14 cellular contexts compared by ENCODE assay signal in genomic region chr3:159787794-159788205, GRCh38. TPM values are rescaled to one million over a fixed set of nuclear protein-coding genes. Genes with fewer than 3 reads are reported as not detected.
DNase-seq lines count a peak whose midpoint lies in the region; ATAC-seq and TF ChIP-seq lines count a peak whose summit lies in the region.
"Had no signal": no experiment of that assay in that cellular context is flagged by ENCODE, and none has a peak within 500 bp of the region (broad histone marks: within the 10 kb centered on the region; RNA-seq: fewer than 3 reads in every experiment).

No MANE protein-coding gene starts in this region.

- no peak overlapping the region for H3K18ac ChIP-seq in H9 (ENCODE audit: insufficient read length, low read depth, low read length)

- no peak overlapping the region for H4K8ac ChIP-seq in H9 (replicated peaks; ENCODE audit: insufficient read length, low read depth, low read length)

- H3K27ac ChIP-seq in SK-N-SH (ENCODE audit: low read depth in 2 of 2, low read length in 1 of 2) (peak overlapping the region in 1 of 2 experiments; percentile 41; a peak in 1 of 4 replicates), osteoblast (ENCODE audit: low read depth, low read length) (peak overlapping the region; percentile 76), H9 (ENCODE audit: insufficient read length, low read depth, low read length) (no peak overlapping the region)
- no peak overlapping the region for H3K27ac ChIP-seq in CD8-positive, alpha-beta memory T cell (ENCODE audit: low read depth, low read length)
- H3K27ac ChIP-seq: suprapubic skin had no signal

- H3K9ac ChIP-seq in SK-N-SH (no peak overlapping the region), H9 (ENCODE audit: extremely low read depth, insufficient read length, low read length) (no peak overlapping the region)

- H3K4me1 ChIP-seq in SK-N-SH (ENCODE audit: control insufficient read depth in 1 of 2, insufficient read depth in 2 of 2, low read depth in 1 of 2, low read length in 1 of 2) (peaks cover 14 to 39% of the 10 kb centered on the region in 2 experiments), osteoblast (ENCODE audit: insufficient read depth, low read length) (peaks cover 41% of the 10 kb centered on the region), H9 (ENCODE audit: insufficient read depth, low read length) (no peaks in the 10 kb centered on the region)
- no peaks in the 10 kb centered on the region for H3K4me1 ChIP-seq in CD8-positive, alpha-beta memory T cell (ENCODE audit: insufficient read depth, low read length)

- DNase-seq in ELR (ENCODE audit: low read depth) (peak; percentile 47), SK-N-SH (no peak), fibroblast of pulmonary artery (ENCODE audit: low read depth) (peak; percentile 74), osteoblast (ENCODE audit: insufficient read length, low spot score, missing footprints) (no peak), H9 (no peak)
- DNase-seq in stimulated activated CD4-positive, alpha-beta T cell treated with anti-CD3 and anti-CD28 coated beads, Interleukin-4, amount 100 ng/mL, for 4 hours: no peak
- DNase-seq in CD8-positive, alpha-beta memory T cell: no peak
- DNase-seq in activated T-cell treated with anti-CD3 and anti-CD28 coated beads, Interleukin-2, amount 50 U/mL, for 72 hours: no peak
- DNase-seq: activated T-cell treated with anti-CD3 and anti-CD28 coated beads, Interleukin-2, amount 50 U/mL, for 1 hour; DMS79 treated with DMSO at 0.1 percent for 48 hours; left cardiac atrium; NCI-H524 had no signal

- no peak for TF ChIP-seq EP300 in SK-N-SH (IDR thresholded peaks at IDR 0.05; ENCODE audit: borderline replicate concordance in 1 of 2, low read depth in 1 of 2, low read length in 1 of 2)

- H3K4me1 Mint-ChIP-seq in CD8-positive, alpha-beta memory T cell: no peaks in the 10 kb centered on the region
- peaks cover 37 to 40% of the 10 kb centered on the region in 2 experiments for H3K4me1 Mint-ChIP-seq in H9
- no peaks in the 10 kb centered on the region for H3K4me1 Mint-ChIP-seq in activated T-cell treated with anti-CD3 and anti-CD28 coated beads, Interleukin-2, amount 50 U/mL, for 72 hours (ENCODE audit: low read depth)

- H3K27me3 Mint-ChIP-seq in CD8-positive, alpha-beta memory T cell: peaks cover 1 to 7% of the 10 kb centered on the region in 2 donors
- no peaks in the 10 kb centered on the region; the same call in 1 of the 2 replicates for H3K27me3 Mint-ChIP-seq in H9 (ENCODE audit: low read depth)
- peaks cover 14% of the 10 kb centered on the region for H3K27me3 Mint-ChIP-seq in activated T-cell treated with anti-CD3 and anti-CD28 coated beads, Interleukin-2, amount 50 U/mL, for 72 hours (ENCODE audit: low read depth)

- H4K91ac ChIP-seq in H9 (ENCODE audit: insufficient read length, low read depth, low read length): no peak overlapping the region

- H2AFZ ChIP-seq in SK-N-SH (ENCODE audit: low read depth) (no peak overlapping the region), osteoblast (ENCODE audit: low read length) (no peak overlapping the region), H9 (ENCODE audit: low read length) (no peak overlapping the region)

- H2BK15ac ChIP-seq in H9 (ENCODE audit: low read depth, low read length): no peak overlapping the region

- H3K56ac ChIP-seq in H9 (ENCODE audit: insufficient read length, low read depth, low read length): no peak overlapping the region

- no peak overlapping the region for H2BK20ac ChIP-seq in H9 (ENCODE audit: low read depth, low read length, poor library complexity, severe bottlenecking)

- H3K9me3 Mint-ChIP-seq in CD8-positive, alpha-beta memory T cell: no peaks in the 10 kb centered on the region
- H3K9me3 Mint-ChIP-seq in H9: no peaks in the 10 kb centered on the region
- no peaks in the 10 kb centered on the region for H3K9me3 Mint-ChIP-seq in activated T-cell treated with anti-CD3 and anti-CD28 coated beads, Interleukin-2, amount 50 U/mL, for 72 hours

- no peak for TF ChIP-seq RAD21 in SK-N-SH (IDR thresholded peaks at IDR 0.05; ENCODE audit: low read length)

- H3K4me3 ChIP-seq in SK-N-SH (ENCODE audit: low read depth in 2 of 2, low read length in 1 of 2) (no peak overlapping the region), fibroblast of pulmonary artery (replicated peaks; ENCODE audit: low read depth, low read length) (no peak overlapping the region), osteoblast (ENCODE audit: insufficient read depth, low read length) (no peak overlapping the region)
- no peak overlapping the region for H3K4me3 ChIP-seq in CD8-positive, alpha-beta memory T cell (ENCODE audit: low read length)
- H3K4me3 ChIP-seq: K562, suprapubic skin had no signal

- H2BK12ac ChIP-seq in H9 (ENCODE audit: insufficient read length, low read depth, low read length): no peak overlapping the region

- H3K79me2 ChIP-seq in SK-N-SH (ENCODE audit: insufficient read depth): peaks cover 98% of the 10 kb centered on the region
- peaks cover 98% of the 10 kb centered on the region for H3K79me2 ChIP-seq in osteoblast (ENCODE audit: insufficient read depth, low read length)
- no peaks in the 10 kb centered on the region for H3K79me2 ChIP-seq in H9 (ENCODE audit: insufficient read depth, low read length)

- CTCF ChIA-PET in SK-N-SH (lab: Yijun Ruan, JAX): interaction anchor here (0.9 to 1.9 kb wide), 3 partner anchors 17 to 21 kb away, joined by 3 to 5 read pairs (median 5); no protein-coding TSS in a partner anchor
- CTCF ChIA-PET in CD8-positive, alpha-beta memory T cell (lab: Charles Lee): no interaction called here

- H3K79me1 ChIP-seq in H9 (ENCODE audit: insufficient read depth, low read depth, low read length, poor library complexity, severe bottlenecking): no peaks in the 10 kb centered on the region

- no peak overlapping the region for H2BK120ac ChIP-seq in H9 (ENCODE audit: low read depth, low read length, poor library complexity, severe bottlenecking)

- H3K23ac ChIP-seq in H9 (ENCODE audit: insufficient read length, low read depth, low read length): no peak overlapping the region

- H3K27ac Mint-ChIP-seq in CD8-positive, alpha-beta memory T cell: no peak overlapping the region
- H3K27ac Mint-ChIP-seq in H9: peak overlapping the region in 1 of 3 experiments; percentile 28; a peak in 1 of 7 replicates
- no peak overlapping the region for H3K27ac Mint-ChIP-seq in activated T-cell treated with anti-CD3 and anti-CD28 coated beads, Interleukin-2, amount 50 U/mL, for 72 hours

- no peak overlapping the region for H4K5ac ChIP-seq in H9 (ENCODE audit: insufficient read length, low read depth, low read length)

- ATAC-seq in activated T-cell treated with anti-CD3 and anti-CD28 coated beads, Interleukin-2, amount 50 U/mL, for 72 hours (replicated peaks in 1 of 2): no peak
- ATAC-seq: K562 had no signal

- 83% methylated on average over 5 of the region's 5 CpGs for WGBS in SK-N-SH (ENCODE audit: low lambda C conversion rate)
- WGBS in H9 (ENCODE audit: extremely low coverage, insufficient read length, low lambda C conversion rate): no CpG with 5 or more reads among the region's 5 CpGs

- no peak for TF ChIP-seq CTCF in SK-N-SH (IDR thresholded peaks at IDR 0.05)
- TF ChIP-seq CTCF in fibroblast of pulmonary artery (IDR thresholded peaks at IDR 0.05; ENCODE audit: low read length, missing control alignments): no peak
- TF ChIP-seq CTCF in osteoblast (IDR thresholded peaks at IDR 0.05; ENCODE audit: extremely low read depth, low read depth, low read length): no peak
- TF ChIP-seq CTCF in H9 (conservative IDR thresholded peaks at IDR 0.05): no peak

- no peak overlapping the region for H3K4me3 Mint-ChIP-seq in CD8-positive, alpha-beta memory T cell
- no peak overlapping the region for H3K4me3 Mint-ChIP-seq in H9
- H3K4me3 Mint-ChIP-seq in activated T-cell treated with anti-CD3 and anti-CD28 coated beads, Interleukin-2, amount 50 U/mL, for 72 hours: no peak overlapping the region

- H3K9me2 ChIP-seq in SK-N-SH: no peaks in the 10 kb centered on the region

- peaks cover 13% of the 10 kb centered on the region for H3F3A ChIP-seq in SK-N-SH (replicated peaks; ENCODE audit: insufficient read depth)

- POLR2A ChIA-PET in SK-N-SH (lab: Yijun Ruan, JAX): no interaction called here
- POLR2A ChIA-PET in CD8-positive, alpha-beta memory T cell (lab: Charles Lee): no interaction called here

- H2BK5ac ChIP-seq in H9 (ENCODE audit: insufficient read length, low read length): no peak overlapping the region

- H3K4me2 ChIP-seq in SK-N-SH (peak overlapping the region; percentile 58; the same call in 1 of the 2 replicates), osteoblast (ENCODE audit: insufficient read depth, low read length) (peak overlapping the region; percentile 39), H9 (ENCODE audit: insufficient read depth, insufficient read length, low read length) (no peak overlapping the region)

- H3K23me2 ChIP-seq in H9 (ENCODE audit: insufficient read length, low read depth, low read length, poor library complexity, severe bottlenecking): no peaks in the 10 kb centered on the region

- H4K20me1 ChIP-seq in SK-N-SH (ENCODE audit: insufficient read depth): peaks cover 3% of the 10 kb centered on the region; the same call in 1 of the 2 replicates
- peaks cover 14% of the 10 kb centered on the region for H4K20me1 ChIP-seq in osteoblast (ENCODE audit: insufficient read depth, low read length)
- H4K20me1 ChIP-seq in H9 (ENCODE audit: control insufficient read depth, insufficient read depth, insufficient read length): no peaks in the 10 kb centered on the region

- H3K4ac ChIP-seq in H9 (ENCODE audit: low read depth, low read length): no peak overlapping the region

- H2AK5ac ChIP-seq in H9 (ENCODE audit: insufficient read length, low read length): no peak overlapping the region

- H3K36me3 Mint-ChIP-seq in CD8-positive, alpha-beta memory T cell: no peaks in the 10 kb centered on the region
- no peaks in the 10 kb centered on the region for H3K36me3 Mint-ChIP-seq in H9 (ENCODE audit: insufficient read depth in 1 of 3, low read depth in 3 of 3)
- H3K36me3 Mint-ChIP-seq in activated T-cell treated with anti-CD3 and anti-CD28 coated beads, Interleukin-2, amount 50 U/mL, for 72 hours (ENCODE audit: insufficient read depth in 2 of 2): no peaks in the 10 kb centered on the region

- H3K14ac ChIP-seq in H9 (ENCODE audit: insufficient read depth, low read length): no peak overlapping the region

- H3K36me3 ChIP-seq in SK-N-SH (replicated peaks in 1 of 2; ENCODE audit: control insufficient read depth in 1 of 2, insufficient read depth in 2 of 2, low read length in 1 of 2) (no peaks in the 10 kb centered on the region), osteoblast (ENCODE audit: insufficient read depth, low read length) (peaks cover 4% of the 10 kb centered on the region)
- H3K36me3 ChIP-seq in CD8-positive, alpha-beta memory T cell (ENCODE audit: insufficient read depth, low read length): no peaks in the 10 kb centered on the region
- H3K36me3 ChIP-seq: suprapubic skin had no signal

- no peaks in the 10 kb centered on the region for H3K27me3 ChIP-seq in SK-N-SH (ENCODE audit: insufficient read depth)
- no peaks in the 10 kb centered on the region for H3K27me3 ChIP-seq in osteoblast (ENCODE audit: insufficient read depth, low read length)
- no peaks in the 10 kb centered on the region for H3K27me3 ChIP-seq in CD8-positive, alpha-beta memory T cell (ENCODE audit: insufficient read depth, low read length, poor library complexity, severe bottlenecking)
- no peaks in the 10 kb centered on the region for H3K27me3 ChIP-seq in H9 (ENCODE audit: insufficient read depth, low read length)
- H3K27me3 ChIP-seq: suprapubic skin had no signal

- H3K9me3 ChIP-seq in SK-N-SH (no peaks in the 10 kb centered on the region), osteoblast (ENCODE audit: low read depth, low read length) (no peaks in the 10 kb centered on the region), H9 (ENCODE audit: control insufficient read depth, low read depth, low read length) (no peaks in the 10 kb centered on the region)
- H3K9me3 ChIP-seq in CD8-positive, alpha-beta memory T cell (ENCODE audit: low read length): no peaks in the 10 kb centered on the region
- H3K9me3 ChIP-seq: suprapubic skin had no signal

- no peak overlapping the region for H3T11ph ChIP-seq in H9 (ENCODE audit: low read length)

RNA-seq across cellular contexts. Expression of gene SCHIP1, which starts 51.9 kb away (rescaled TPM):
- 13.0 and 18.1 TPM in 2 replicates for polyA plus RNA-seq in SK-N-SH (2012; rRNA removed)
- polyA plus RNA-seq in SK-N-SH (2012; cell fraction: cytosol; rRNA removed): 17.4 and 22.1 TPM in 2 replicates
- 13.8 and 25.4 TPM in 2 replicates for polyA plus RNA-seq in SK-N-SH (2012; cell fraction: nucleus; rRNA removed)
- total RNA-seq in osteoblast (1.8 and 2.4 TPM in 2 replicates), H9 (2021) (2.0 and 2.3 TPM in 2 replicates)
- total RNA-seq in CD8-positive, alpha-beta memory T cell: not detected
- not detected for polyA plus RNA-seq in CD8-positive, alpha-beta memory T cell
- not detected for total RNA-seq in activated T-cell treated with anti-CD3 and anti-CD28 coated beads, Interleukin-2, amount 50 U/mL, for 72 hours
- total RNA-seq: K562 had no signal
- polyA plus RNA-seq: K562 had no signal

Comparison
In these comparisons a context has a peak if more than half of its experiments do, and no peak if none do; other contexts are left out.
1. DNase-seq: peak in ELR (single experiment) and fibroblast of pulmonary artery (single experiment); none in SK-N-SH (single experiment), osteoblast (single experiment), stimulated activated CD4-positive, alpha-beta T cell treated with anti-CD3 and anti-CD28 coated beads, Interleukin-4, amount 100 ng/mL, for 4 hours (0 of 2), CD8-positive, alpha-beta memory T cell (0 of 5), H9 (single experiment) and activated T-cell treated with anti-CD3 and anti-CD28 coated beads, Interleukin-2, amount 50 U/mL, for 72 hours (0 of 2).